In the genomic region with DNA sequence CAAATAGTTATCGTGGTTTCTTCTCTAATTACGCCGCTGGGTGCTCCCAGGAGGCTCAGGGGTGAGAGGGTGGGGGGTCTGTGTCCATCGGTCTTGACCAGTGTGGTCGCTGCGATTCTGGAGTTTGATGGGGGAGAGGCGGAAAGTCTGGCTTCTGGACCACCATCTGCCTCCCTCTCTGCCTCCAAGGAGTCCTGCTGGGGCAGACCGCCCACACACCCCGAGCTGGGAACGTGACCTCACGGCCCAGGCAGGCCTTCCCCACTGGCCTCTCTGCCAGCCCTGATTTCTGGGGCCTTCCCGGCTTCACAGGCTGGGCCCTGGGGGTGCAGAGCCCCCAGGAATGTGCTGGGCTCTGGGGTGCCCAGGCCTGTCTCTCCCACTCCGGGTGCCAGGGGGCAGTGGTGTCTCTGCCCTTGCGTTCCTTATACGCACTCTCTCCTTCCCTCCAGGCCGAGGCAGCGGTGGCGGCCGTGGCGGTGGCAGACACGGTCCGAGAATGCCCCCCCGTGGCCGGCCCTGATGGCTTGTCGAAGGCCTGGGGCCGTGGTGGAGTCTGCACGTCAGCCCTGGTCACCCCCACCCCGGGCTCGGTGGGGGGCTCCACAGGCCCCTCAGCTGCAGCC, we compare ENCODE assay signal across 22 cellular contexts. TPM values are rescaled to one million over a fixed set of nuclear protein-coding genes. Genes with fewer than 3 reads are reported as not detected.
DNase-seq lines count a peak whose midpoint lies in the region; ATAC-seq, FAIRE-seq and TF ChIP-seq lines count a peak whose summit lies in the region.
"Had no signal": no experiment of that assay in that cellular context is flagged by ENCODE, and none has a peak within 500 bp of the region (broad histone marks: within the 10 kb centered on the region; RNA-seq: fewer than 3 reads in every experiment).

No MANE protein-coding gene starts in this region.

- intact Hi-C loops in HepG2 (cut with micrococcal nuclease; ENCODE audit: unreplicated experiment) (no loop called here), right lobe of liver (cut with DNase I) (no loop called here), stomach (cut with DNase I; ENCODE audit: low total_unique reads) (no loop called here)
- intact Hi-C loops in CD8-positive, alpha-beta T cell (cut with DNase I, micrococcal nuclease) = no loop called here

- H3K9ac ChIP-seq in HepG2 (ENCODE audit: insufficient read depth, low read depth, low read length) = no peak overlapping the region

- in situ Hi-C loops in HepG2 (cut with HindIII; ENCODE audit: extremely low pct_ligation_motif_present, low pct_unique_long_range_greater_than_20kb) = no loop called here

- POLR2A ChIA-PET in HepG2 (lab: Yijun Ruan, JAX) = no interaction called here
- POLR2A ChIA-PET in CD8-positive, alpha-beta T cell (lab: Charles Lee) = no interaction called here

- no peak overlapping the region for H3K4me3 Mint-ChIP-seq in glutamatergic neuron (ENCODE audit: unreplicated experiment)
- no peak overlapping the region for H3K4me3 Mint-ChIP-seq in CD8-positive, alpha-beta T cell
- H3K4me3 Mint-ChIP-seq: naive thymus-derived CD8-positive, alpha-beta T cell; stimulated activated naive CD8-positive, alpha-beta T cell treated with anti-CD3 and anti-CD28 coated beads, Interleukin-15, amount 100 ng/mL, for 72 hours; T-helper 17 cell had no signal

- CTCF ChIA-PET in HepG2 (lab: Yijun Ruan, JAX; ENCODE audit: low intra/inter-chr PET ratio, low total read pairs) = no interaction called here
- CTCF ChIA-PET in CD8-positive, alpha-beta T cell (lab: Charles Lee) = no interaction called here

- H3K27me3 ChIP-seq in HepG2 (ENCODE audit: control insufficient read depth in 1 of 2, insufficient read depth in 2 of 2, low read length in 2 of 2) (peaks cover 11 to 49% of the 10 kb centered on the region in 2 experiments; a peak in 4 of 5 replicates), right lobe of liver (no peaks in the 10 kb centered on the region), stomach (peaks cover 0 to 4% (median 0%) of the 10 kb centered on the region in 3 donors)
- no peaks in the 10 kb centered on the region for H3K27me3 ChIP-seq in CD8-positive, alpha-beta T cell (ENCODE audit: insufficient read depth, low read length)

- peak; percentile 5 for DNase-seq in HepG2 (ENCODE audit: low spot score)
- no peak for DNase-seq in right lobe of liver
- peak; percentile 31 for DNase-seq in RPMI8226
- DNase-seq in glutamatergic neuron = peak; percentile 55
- DNase-seq in CD8-positive, alpha-beta T cell = no peak
- no peak for DNase-seq in medulla oblongata (ENCODE audit: extremely low spot score)
- DNase-seq in stomach = no peak
- DNase-seq: activated gamma-delta T cell treated with Interleukin-2 at 50 U/mL for 16 hours; amygdala; COR-L47; GDM1; IMR-90; naive thymus-derived CD8-positive, alpha-beta T cell; NCI-H1105; NCI-H774; stimulated activated CD4-positive, alpha-beta T cell treated with anti-CD3 and anti-CD28 coated beads, Interleukin-15, amount 100 ng/mL, for 24 hours; stimulated activated naive CD8-positive, alpha-beta T cell treated with anti-CD3 and anti-CD28 coated beads, Interleukin-15, amount 100 ng/mL, for 72 hours; T-helper 17 cell had no signal

- TF ChIP-seq EP300 in HepG2 (IDR thresholded peaks at IDR 0.05; ENCODE audit: low read depth in 2 of 2, low read length in 2 of 2) (no peak), HepG2 (CRISPR knock-in tag; IDR thresholded peaks at IDR 0.05; ENCODE audit: borderline replicate concordance) (no peak), stomach (IDR thresholded peaks at IDR 0.05) (no peak)

- FAIRE-seq in HepG2 (lab: Jason Lieb, UNC) = no peak
- FAIRE-seq: colon, endothelial cell of umbilical vein, urothelium cell line had no signal

- H3K36me3 ChIP-seq in HepG2 (replicated peaks in 1 of 2; ENCODE audit: control insufficient read depth in 1 of 2, insufficient read depth in 2 of 2, low read length in 2 of 2) (no peaks in the 10 kb centered on the region), right lobe of liver (no peaks in the 10 kb centered on the region), stomach (no peaks in the 10 kb centered on the region)
- no peaks in the 10 kb centered on the region for H3K36me3 ChIP-seq in CD8-positive, alpha-beta T cell (ENCODE audit: insufficient read depth, low read length)

- H3K4me1 ChIP-seq in HepG2 (ENCODE audit: insufficient read depth, low read length) (no peaks in the 10 kb centered on the region), right lobe of liver (no peaks in the 10 kb centered on the region), stomach (peaks cover 0 to 14% (median 2%) of the 10 kb centered on the region in 4 donors)
- no peaks in the 10 kb centered on the region for H3K4me1 ChIP-seq in CD8-positive, alpha-beta T cell (ENCODE audit: insufficient read depth, low read length)

- H3K27me3 Mint-ChIP-seq in glutamatergic neuron (ENCODE audit: unreplicated experiment) = peaks cover 1% of the 10 kb centered on the region
- H3K27me3 Mint-ChIP-seq in CD8-positive, alpha-beta T cell (ENCODE audit: low read depth) = no peaks in the 10 kb centered on the region
- H3K27me3 Mint-ChIP-seq: naive thymus-derived CD8-positive, alpha-beta T cell; stimulated activated naive CD8-positive, alpha-beta T cell treated with anti-CD3 and anti-CD28 coated beads, Interleukin-15, amount 100 ng/mL, for 72 hours; T-helper 17 cell had no signal

- H4K20me1 ChIP-seq in HepG2 (ENCODE audit: insufficient read depth, low read length) = 0 out of 2 replicates have a peak, but pooled peaks cover 2% of the 10 kb centered on the region

- H3K9me3 Mint-ChIP-seq in glutamatergic neuron (ENCODE audit: unreplicated experiment) = peaks cover 4% of the 10 kb centered on the region
- no peaks in the 10 kb centered on the region for H3K9me3 Mint-ChIP-seq in CD8-positive, alpha-beta T cell
- H3K9me3 Mint-ChIP-seq: naive thymus-derived CD8-positive, alpha-beta T cell; stimulated activated naive CD8-positive, alpha-beta T cell treated with anti-CD3 and anti-CD28 coated beads, Interleukin-15, amount 100 ng/mL, for 72 hours had no signal

- H3K36me3 Mint-ChIP-seq in glutamatergic neuron (ENCODE audit: unreplicated experiment) = no peaks in the 10 kb centered on the region
- no peaks in the 10 kb centered on the region for H3K36me3 Mint-ChIP-seq in CD8-positive, alpha-beta T cell
- H3K36me3 Mint-ChIP-seq: naive thymus-derived CD8-positive, alpha-beta T cell had no signal

- TF ChIP-seq RAD21 in HepG2 (CRISPR knock-in tag; IDR thresholded peaks at IDR 0.05) = no peak

- H3K4me3 ChIP-seq in HepG2 (replicated peaks in 1 of 3; ENCODE audit: insufficient read depth in 1 of 3, low read depth in 2 of 3, low read length in 3 of 3) (no peak overlapping the region), right lobe of liver (no peak overlapping the region), stomach (no peak overlapping the region)
- no peak overlapping the region for H3K4me3 ChIP-seq in CD8-positive, alpha-beta T cell (ENCODE audit: low read depth, low read length)

- ATAC-seq in HepG2 = peak; percentile 57
- no peak for ATAC-seq in right lobe of liver
- no peak for ATAC-seq in GM21717 (IDR thresholded peaks at IDR 0.05; ENCODE audit: unreplicated experiment)
- no peak for ATAC-seq in CD8-positive, alpha-beta T cell
- ATAC-seq: naive thymus-derived CD8-positive, alpha-beta T cell; stimulated activated naive CD8-positive, alpha-beta T cell treated with anti-CD3 and anti-CD28 coated beads, Interleukin-15, amount 100 ng/mL, for 72 hours; T-helper 17 cell had no signal

- no peak overlapping the region for H3K27ac Mint-ChIP-seq in glutamatergic neuron (ENCODE audit: unreplicated experiment)
- no peak overlapping the region for H3K27ac Mint-ChIP-seq in CD8-positive, alpha-beta T cell
- H3K27ac Mint-ChIP-seq: naive thymus-derived CD8-positive, alpha-beta T cell; T-helper 17 cell had no signal

- no peak overlapping the region for H3K4me2 ChIP-seq in HepG2 (ENCODE audit: low read depth, low read length)

- H3K79me2 ChIP-seq in HepG2 (ENCODE audit: insufficient read depth, low read length) = no peaks in the 10 kb centered on the region

- BruUV-seq in HepG2 (replicated peaks; lab: Mats Ljungman, UMichigan) = no TSS peak

- whole genome bisulfite sequencing in HepG2 (ENCODE audit: low lambda C conversion rate) = 27% methylated on average over 7 of the region's 29 CpGs
- no CpG with 5 or more reads among the region's 29 CpGs for WGBS in right lobe of liver (ENCODE audit: insufficient coverage, low coverage, low lambda C conversion rate, missing lambda C conversion rate)
- WGBS in stomach, 5 donors = 80 to 93% (median 92%) methylated on average over 16 to 29 of the region's 29 CpGs

- peak; percentile 42; the same call in 1 of the 2 replicates for TF ChIP-seq CTCF in HepG2 (CRISPR knock-in tag; IDR thresholded peaks at IDR 0.05)
- TF ChIP-seq CTCF in right lobe of liver (IDR thresholded peaks at IDR 0.05) = peak in 1 of 4 donors; percentile 7
- no peak for TF ChIP-seq CTCF in glutamatergic neuron (IDR thresholded peaks at IDR 0.05; ENCODE audit: partially characterized antibody, unreplicated experiment)
- no peak for TF ChIP-seq CTCF in CD8-positive, alpha-beta T cell (IDR thresholded peaks at IDR 0.05)
- TF ChIP-seq CTCF in stomach (IDR thresholded peaks at IDR 0.05) = no peak

- H3K4me1 Mint-ChIP-seq in glutamatergic neuron (ENCODE audit: low read depth, unreplicated experiment) = peaks cover 4% of the 10 kb centered on the region
- H3K4me1 Mint-ChIP-seq in CD8-positive, alpha-beta T cell (ENCODE audit: low read depth) = no peaks in the 10 kb centered on the region
- H3K4me1 Mint-ChIP-seq: naive thymus-derived CD8-positive, alpha-beta T cell; stimulated activated naive CD8-positive, alpha-beta T cell treated with anti-CD3 and anti-CD28 coated beads, Interleukin-15, amount 100 ng/mL, for 72 hours; T-helper 17 cell had no signal

- H2AFZ ChIP-seq in HepG2 (ENCODE audit: low read length) = no peak overlapping the region

- H3K9me3 ChIP-seq in HepG2 (ENCODE audit: low read length) = no peaks in the 10 kb centered on the region
- H3K9me3 ChIP-seq in right lobe of liver = no peaks in the 10 kb centered on the region
- no peaks in the 10 kb centered on the region for H3K9me3 ChIP-seq in CD8-positive, alpha-beta T cell (ENCODE audit: low read length)
- H3K9me3 ChIP-seq in stomach = no peaks in the 10 kb centered on the region

- no peak overlapping the region for H3K27ac ChIP-seq in HepG2 (ENCODE audit: extremely low read length, insufficient read depth, low read length)
- no peak overlapping the region for H3K27ac ChIP-seq in right lobe of liver
- no peak overlapping the region for H3K27ac ChIP-seq in CD8-positive, alpha-beta T cell (ENCODE audit: low read depth, low read length)
- no peak overlapping the region for H3K27ac ChIP-seq in stomach

- no peak for TF ChIP-seq POLR2A in HepG2 (IDR thresholded peaks at IDR 0.05; ENCODE audit: insufficient read depth in 1 of 2, low read depth in 2 of 2, low read length in 2 of 2)
- TF ChIP-seq POLR2A in right lobe of liver (IDR thresholded peaks at IDR 0.05) = no peak
- TF ChIP-seq POLR2A in stomach (IDR thresholded peaks at IDR 0.05) = no peak

RNA-seq across cellular contexts. Expression of a gene that starts 19.0 kb away (rescaled TPM):
- not detected in 2 replicates for total RNA-seq in HepG2 (2016; rRNA removed; fragmentation: Illumina TruSeq; extraction: Trizol)
- total RNA-seq in HepG2 (2016; cell fraction: cytosol; rRNA removed; fragmentation: Illumina TruSeq; extraction: Trizol; ENCODE audit: low read depth) = not detected in 2 replicates
- total RNA-seq in HepG2 (2016; cell fraction: insoluble cytoplasmic fraction; rRNA removed; fragmentation: Illumina TruSeq; extraction: Trizol) = not detected in 2 replicates
- not detected in 2 replicates for total RNA-seq in HepG2 (2016; cell fraction: membrane; rRNA removed; fragmentation: Illumina TruSeq; extraction: Trizol)
- not detected in 2 replicates for total RNA-seq in HepG2 (2016; cell fraction: nucleus; rRNA removed; fragmentation: Illumina TruSeq; extraction: Trizol)
- not detected in 2 replicates for polyA plus RNA-seq in HepG2 (2011; rRNA removed)
- polyA plus RNA-seq in HepG2 (2011; cell fraction: cytosol; rRNA removed) = not detected in 2 replicates
- polyA plus RNA-seq in HepG2 (2011; cell fraction: nucleus; rRNA removed) = not detected in 2 replicates
- not detected in 2 replicates for polyA plus RNA-seq in HepG2 (2012)
- polyA plus RNA-seq in HepG2 (2016; cell fraction: cytosol; fragmentation: Illumina TruSeq; extraction: Trizol; ENCODE audit: low read depth) = not detected in 2 replicates
- polyA plus RNA-seq in HepG2 (2016; cell fraction: insoluble cytoplasmic fraction; fragmentation: Illumina TruSeq; extraction: Trizol; ENCODE audit: low read depth) = not detected in 2 replicates
- not detected in 2 replicates for polyA plus RNA-seq in HepG2 (2016; cell fraction: membrane; fragmentation: Illumina TruSeq; extraction: Trizol; ENCODE audit: low read depth)
- not detected in 2 replicates for polyA plus RNA-seq in HepG2 (2016; cell fraction: nucleus; fragmentation: Illumina TruSeq; extraction: Trizol; ENCODE audit: insufficient read depth, low read depth)
- polyA minus RNA-seq in HepG2 (2011; rRNA and poly(A)+ RNA removed; ENCODE audit: low replicate concordance) = 0.02 and 12.4 TPM in 2 replicates
- polyA minus RNA-seq in HepG2 (2011; cell fraction: cytosol; rRNA and poly(A)+ RNA removed) = 0.18 and 0.30 TPM in 2 replicates
- 0.13 TPM in 1 of 2 replicates, not detected in the other for polyA minus RNA-seq in HepG2 (2011; cell fraction: nucleus; rRNA and poly(A)+ RNA removed)
- total RNA-seq in right lobe of liver = 1 to 10 TPM in 4 of 6 experiments, under 1 TPM in 2; 0.79 to 1.5 (median 1.1) TPM
- 5.9 TPM for total RNA-seq in glutamatergic neuron (ENCODE audit: unreplicated experiment)
- total RNA-seq in CD8-positive, alpha-beta T cell = under 1 TPM; 0.25 to 0.33 TPM
- 10 to 100 TPM in 1 of 5 donors, 1 to 10 TPM in 3, under 1 TPM in 1; 0.89 to 21.7 (median 2.8) TPM for total RNA-seq in stomach
- 1 to 10 TPM in 2 of 3 donors, under 1 TPM in 1; 0.65 to 1.8 (median 1.2) TPM for polyA plus RNA-seq in stomach
- total RNA-seq: IMR-90 had no signal
- polyA plus RNA-seq: IMR-90; naive thymus-derived CD8-positive, alpha-beta T cell had no signal

Comparison
In these comparisons a context has a peak if more than half of its experiments do, and no peak if none do; other contexts are left out.
1. DNase-seq: peak in HepG2 (single experiment), RPMI8226 (single experiment) and glutamatergic neuron (single experiment); none in right lobe of liver (0 of 3), CD8-positive, alpha-beta T cell (0 of 7), medulla oblongata (single experiment) and stomach (single experiment).